Comparison of ENCODE assay signal across 7 cellular contexts in genomic region chr2:16336491-16336890, GRCh38.
"Had no signal": no experiment of that assay in that cellular context is flagged by ENCODE, and none has a peak within 500 bp of the region (broad histone marks: within the 10 kb centered on the region; RNA-seq: fewer than 3 reads in every experiment).

No MANE protein-coding gene starts in this region.

- DNase-seq: H9, HCEC 1CT, KBM-7 had no signal

- H3K27ac ChIP-seq: HL-60, KMS-11 had no signal

- H3K4me3 ChIP-seq: GM23338 had no signal

- ATAC-seq: GM23338, HepG2 had no signal
